Comparison of ENCODE assay signal across 16 cellular contexts in the genomic region with DNA sequence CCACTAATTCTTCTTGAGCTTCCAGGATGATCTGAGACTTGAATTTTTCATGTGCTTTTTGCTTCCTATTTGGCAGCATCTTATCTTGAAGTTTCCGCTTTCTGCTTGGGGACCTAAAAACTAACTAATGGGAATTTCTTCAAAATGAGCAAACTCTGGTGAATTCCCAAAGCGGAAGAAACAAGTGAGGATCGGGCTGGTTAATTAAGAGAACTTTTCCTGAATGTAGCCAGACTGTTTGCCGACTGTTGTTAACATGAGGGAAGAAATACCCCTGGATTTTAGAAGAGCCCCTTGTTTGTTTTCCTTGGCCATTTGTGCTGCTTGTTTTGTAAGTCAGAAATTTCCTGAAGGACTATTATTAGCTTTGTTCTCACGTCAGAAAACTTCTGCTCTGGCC. TPM values are rescaled to one million over a fixed set of nuclear protein-coding genes. Genes with fewer than 3 reads are reported as not detected.
DNase-seq lines count a peak whose midpoint lies in the region; ATAC-seq and TF ChIP-seq lines count a peak whose summit lies in the region.
"Had no signal": no experiment of that assay in that cellular context is flagged by ENCODE, and none has a peak within 500 bp of the region (broad histone marks: within the 10 kb centered on the region; RNA-seq: fewer than 3 reads in every experiment).

No MANE protein-coding gene starts in this region.

- no peak overlapping the region for H2BK15ac ChIP-seq in mesenchymal stem cell (ENCODE audit: low read depth, poor library complexity, severe bottlenecking)

- H2BK120ac ChIP-seq in mesenchymal stem cell (ENCODE audit: low read depth, low read length), result no peak overlapping the region

- H3K14ac ChIP-seq in mesenchymal stem cell (ENCODE audit: low read length in 2 of 2), result no peak overlapping the region

- H3K18ac ChIP-seq in mesenchymal stem cell (ENCODE audit: low read depth in 1 of 2, low read length in 2 of 2), result no peak overlapping the region

- H3K36me3 ChIP-seq in fibroblast of lung (ENCODE audit: control insufficient read depth, insufficient read depth, low read length), result no peaks in the 10 kb centered on the region
- no peaks in the 10 kb centered on the region for H3K36me3 ChIP-seq in mesenchymal stem cell (ENCODE audit: control insufficient read depth in 1 of 2, insufficient read depth in 2 of 2, low read depth in 1 of 2, low read length in 2 of 2)
- H3K36me3 ChIP-seq in tibial artery, result no peaks in the 10 kb centered on the region
- H3K36me3 ChIP-seq in GM23248 (ENCODE audit: low read depth), result no peaks in the 10 kb centered on the region

- H3F3A ChIP-seq in GM23248 (ENCODE audit: insufficient read depth), result no peaks in the 10 kb centered on the region

- H3K4ac ChIP-seq in mesenchymal stem cell (ENCODE audit: low read depth in 1 of 2, low read length in 2 of 2), result no peak overlapping the region

- H3K4me1 ChIP-seq in fibroblast of lung (ENCODE audit: control insufficient read depth, extremely low read depth, insufficient read depth, low read length) (no peaks in the 10 kb centered on the region), mesenchymal stem cell (ENCODE audit: control insufficient read depth, insufficient read depth, low read depth, low read length) (no peaks in the 10 kb centered on the region), tibial artery (peaks cover 0 to 26% (median 12%) of the 10 kb centered on the region in 4 donors), GM23248 (ENCODE audit: insufficient read depth) (peaks cover 10% of the 10 kb centered on the region)
- H3K4me1 ChIP-seq: Caco-2 had no signal

- no peak overlapping the region for H2AK5ac ChIP-seq in mesenchymal stem cell (ENCODE audit: low read length, severe bottlenecking)

- WGBS in mesenchymal stem cell, result 89% methylated on average over 4 of the region's 5 CpGs
- WGBS in GM23248 (ENCODE audit: low coverage in 1 of 2, low lambda C conversion rate in 2 of 2, missing lambda C conversion rate in 2 of 2), 2 experiments, result 53 to 55% methylated on average over 5 of the region's 5 CpGs

- no peak overlapping the region for H4K91ac ChIP-seq in mesenchymal stem cell (ENCODE audit: low read length)

- in situ Hi-C loops in GM23248 (cut with MboI), result no loop called here

- H3K27me3 ChIP-seq in fibroblast of lung (ENCODE audit: control insufficient read depth, insufficient read depth, low read length) (no peaks in the 10 kb centered on the region), mesenchymal stem cell (ENCODE audit: control insufficient read depth in 1 of 2, insufficient read depth in 1 of 2, low read length in 2 of 2) (peaks cover 0 to 56% of the 10 kb centered on the region in 2 experiments), tibial artery (no peaks in the 10 kb centered on the region), GM23248 (replicated peaks; ENCODE audit: insufficient read depth) (peaks cover 57% of the 10 kb centered on the region)

- TF ChIP-seq CTCF in fibroblast of lung (conservative IDR thresholded peaks at IDR 0.05 in 1 of 2, IDR thresholded peaks at IDR 0.05 in 1 of 2; ENCODE audit: low read depth in 1 of 2, low read length in 2 of 2) (no peak), tibial artery (IDR thresholded peaks at IDR 0.05) (no peak)

- DNase-seq in left ventricle myocardium superior (no peak), cardiac septum (ENCODE audit: low spot score) (no peak), fibroblast of lung (ENCODE audit: low read depth in 2 of 2) (peak; percentile 1 to 32), mesenchymal stem cell (no peak), tibial artery (no peak), NCI-H2081 treated with DMSO at 0.1 percent for 48 hours (lab: John Stamatoyannopoulos, UW) (no peak), GM23248 (no peak), NCI-H1436 treated with DMSO at 0.1 percent for 48 hours (lab: John Stamatoyannopoulos, UW) (no peak)
- DNase-seq: Caco-2, HFFc6, KBM-7, NCI-H146, NCI-H226, NCI-H69 had no signal

- H4K20me1 ChIP-seq in fibroblast of lung (ENCODE audit: control insufficient read depth, extremely low read depth, insufficient read depth, low read length) (no peaks in the 10 kb centered on the region), GM23248 (ENCODE audit: insufficient read depth) (no peaks in the 10 kb centered on the region)

- H2BK5ac ChIP-seq in mesenchymal stem cell (ENCODE audit: low read depth, low read length, poor library complexity, severe bottlenecking), result no peak overlapping the region

- intact Hi-C loops in left ventricle myocardium superior (cut with micrococcal nuclease), result no loop called here
- intact Hi-C loops in cardiac septum (cut with DNase I), result loop anchor here (5.0 kb wide), 1 partner anchor 52 kb away; the partner anchor contains the start of gene METTL18
- intact Hi-C loops in tibial artery (cut with DNase I; ENCODE audit: low total_unique reads), result no loop called here

- H2AFZ ChIP-seq in fibroblast of lung (ENCODE audit: low read length) (no peak overlapping the region), mesenchymal stem cell (ENCODE audit: low read depth, low read length) (no peak overlapping the region), GM23248 (no peak overlapping the region)

- H3K79me2 ChIP-seq in fibroblast of lung (ENCODE audit: control insufficient read depth, insufficient read depth, low read length), result no peaks in the 10 kb centered on the region
- H3K79me2 ChIP-seq in GM23248 (ENCODE audit: insufficient read depth), result no peaks in the 10 kb centered on the region

- no peaks in the 10 kb centered on the region for H3K9me2 ChIP-seq in GM23248 (ENCODE audit: insufficient read depth)

- no peaks in the 10 kb centered on the region for H3K79me1 ChIP-seq in mesenchymal stem cell (replicated peaks; ENCODE audit: low read length, poor library complexity, severe bottlenecking)

- H4K8ac ChIP-seq in mesenchymal stem cell (ENCODE audit: low read length), result no peak overlapping the region

- no peak overlapping the region for H3K4me3 ChIP-seq in fibroblast of lung (replicated peaks in 1 of 4; ENCODE audit: control extremely low read depth in 1 of 4, insufficient read depth in 1 of 4, low read depth in 3 of 4, low read length in 4 of 4)
- no peak overlapping the region for H3K4me3 ChIP-seq in mesenchymal stem cell (ENCODE audit: insufficient read depth in 1 of 2, low read depth in 1 of 2, low read length in 2 of 2)
- H3K4me3 ChIP-seq in tibial artery, result peak overlapping the region in 1 of 2 donors; percentile 2
- no peak overlapping the region for H3K4me3 ChIP-seq in GM23248

- no peak overlapping the region for H3K27ac ChIP-seq in fibroblast of lung (ENCODE audit: insufficient read depth, low read length)
- H3K27ac ChIP-seq in mesenchymal stem cell (ENCODE audit: low read length, poor library complexity, severe bottlenecking), result no peak overlapping the region
- peak overlapping the region; percentile 15 to 21 for H3K27ac ChIP-seq in tibial artery
- H3K27ac ChIP-seq in GM23248, result no peak overlapping the region
- H3K27ac ChIP-seq: C4-2B had no signal

- ATAC-seq in left ventricle myocardium superior, result peak; percentile 29

- no peak overlapping the region for H3K23ac ChIP-seq in mesenchymal stem cell (ENCODE audit: low read length in 2 of 2)

- H3K9me3 ChIP-seq in fibroblast of lung (ENCODE audit: control insufficient read depth, insufficient read depth, low read depth, low read length), result no peaks in the 10 kb centered on the region
- no peaks in the 10 kb centered on the region for H3K9me3 ChIP-seq in mesenchymal stem cell (ENCODE audit: control insufficient read depth, low read length)
- no peaks in the 10 kb centered on the region for H3K9me3 ChIP-seq in tibial artery
- no peaks in the 10 kb centered on the region for H3K9me3 ChIP-seq in GM23248 (ENCODE audit: low read depth)
- H3K9me3 ChIP-seq: Caco-2 had no signal

- no peak overlapping the region for H2BK12ac ChIP-seq in mesenchymal stem cell (ENCODE audit: low read length in 2 of 2)

- H3K4me2 ChIP-seq in fibroblast of lung (ENCODE audit: extremely low read depth, insufficient read depth, low read length) (no peak overlapping the region), mesenchymal stem cell (ENCODE audit: low read length, poor library complexity, severe bottlenecking) (no peak overlapping the region), GM23248 (ENCODE audit: unreplicated experiment) (no peak overlapping the region)

- H3K9ac ChIP-seq in fibroblast of lung (ENCODE audit: insufficient read depth, low read length) (no peak overlapping the region), mesenchymal stem cell (ENCODE audit: low read length) (peak overlapping the region; percentile 27), GM23248 (no peak overlapping the region)

RNA-seq across cellular contexts. Expression of gene SELE, which starts 6.1 kb away (rescaled TPM):
- total RNA-seq in left ventricle myocardium superior, result 0.92 TPM
- 26.6 TPM for total RNA-seq in cardiac septum
- not detected in 2 replicates for total RNA-seq in fibroblast of lung
- polyA plus RNA-seq in fibroblast of lung, result not detected in 2 replicates
- not detected in 2 replicates for polyA plus RNA-seq in fibroblast of lung (2012)
- not detected in 2 replicates for polyA minus RNA-seq in fibroblast of lung (ENCODE audit: low replicate concordance)
- polyA plus RNA-seq in mesenchymal stem cell (2013, experiment 1 of 2), result not detected
- not detected for polyA plus RNA-seq in mesenchymal stem cell (2013, experiment 2 of 2)
- not detected in 2 replicates for total RNA-seq in GM23248 (2014; rRNA removed; shearing (Covaris generic))
- polyA plus RNA-seq in GM23248 (2016; fragmentation: Nextera tagmentation; extraction: Ambion mirVana), result not detected in 2 replicates
- total RNA-seq: Caco-2, H4, HFFc6 had no signal

RNA-seq across cellular contexts. Expression of gene SELL, which starts 28.6 kb away (rescaled TPM):
- total RNA-seq in left ventricle myocardium superior (2.1 TPM), cardiac septum (4.0 TPM), fibroblast of lung (under 0.01 and 0.17 TPM in 2 replicates)
- polyA plus RNA-seq in fibroblast of lung (0.02 and 0.06 TPM in 2 replicates), GM23248 (2016; fragmentation: Nextera tagmentation; extraction: Ambion mirVana) (not detected in 2 replicates)
- polyA plus RNA-seq in fibroblast of lung (2012), result 0.14 and 0.15 TPM in 2 replicates
- not detected in 2 replicates for polyA minus RNA-seq in fibroblast of lung (ENCODE audit: low replicate concordance)
- polyA plus RNA-seq in mesenchymal stem cell (2013, experiment 1 of 2), result 0.94 TPM
- 0.99 TPM for polyA plus RNA-seq in mesenchymal stem cell (2013, experiment 2 of 2)
- not detected in 2 replicates for total RNA-seq in GM23248 (2014; rRNA removed; shearing (Covaris generic))
- total RNA-seq: Caco-2 had no signal

RNA-seq across cellular contexts. Expression of gene METTL18, which starts 54.7 kb away (rescaled TPM):
- total RNA-seq in left ventricle myocardium superior (5.7 TPM), cardiac septum (4.2 TPM), fibroblast of lung (9.8 and 10.9 TPM in 2 replicates)
- polyA plus RNA-seq in fibroblast of lung (4.4 and 5.3 TPM in 2 replicates), GM23248 (2016; fragmentation: Nextera tagmentation; extraction: Ambion mirVana) (6.9 and 8.2 TPM in 2 replicates)
- polyA plus RNA-seq in fibroblast of lung (2012), result 6.3 and 6.8 TPM in 2 replicates
- polyA minus RNA-seq in fibroblast of lung (ENCODE audit: low replicate concordance), result 0.27 TPM in 1 of 2 replicates, not detected in the other
- 3.0 TPM for polyA plus RNA-seq in mesenchymal stem cell (2013, experiment 1 of 2)
- 3.0 TPM for polyA plus RNA-seq in mesenchymal stem cell (2013, experiment 2 of 2)
- total RNA-seq in GM23248 (2014; rRNA removed; shearing (Covaris generic)), result 7.8 and 12.8 TPM in 2 replicates

Comparison
In these comparisons a context has a peak if more than half of its experiments do, and no peak if none do; other contexts are left out.
1. RNA of gene SELE, which starts 6.1 kb away (total RNA-seq): 26.6 TPM in cardiac septum (single experiment); 0.92 TPM in left ventricle myocardium superior (single experiment), not detected in fibroblast of lung and not detected in GM23248; every median in the first group is over 10 times any median in the second.
2. DNase-seq: peak in fibroblast of lung (2 of 2); none in left ventricle myocardium superior (single experiment), cardiac septum (single experiment), mesenchymal stem cell (single experiment), tibial artery (0 of 2), NCI-H2081 treated with DMSO at 0.1 percent for 48 hours (single experiment), GM23248 (single experiment) and NCI-H1436 treated with DMSO at 0.1 percent for 48 hours (single experiment).
3. H3K27ac ChIP-seq: peak in tibial artery (2 of 2); none in fibroblast of lung (single experiment), mesenchymal stem cell (single experiment) and GM23248 (single experiment).